In genomic region chr15:84113919-84114318, GRCh38 we compare ENCODE assay signal across 20 cellular contexts.
DNase-seq lines count a peak whose midpoint lies in the region; ATAC-seq, FAIRE-seq and TF ChIP-seq lines count a peak whose summit lies in the region.
"Had no signal": no experiment of that assay in that cellular context is flagged by ENCODE, and none has a peak within 500 bp of the region (broad histone marks: within the 10 kb centered on the region; RNA-seq: fewer than 3 reads in every experiment).

No MANE protein-coding gene starts in this region.

- H3K9ac ChIP-seq in astrocyte (ENCODE audit: low read length), result no peak overlapping the region
- H3K9ac ChIP-seq: BLaER1 had no signal

- H3K4me1 Mint-ChIP-seq in astrocyte (ENCODE audit: low read depth, unreplicated experiment) (peaks cover 5% of the 10 kb centered on the region), CD14-positive monocyte (peaks cover 5% of the 10 kb centered on the region)

- H3K36me3 ChIP-seq in astrocyte (ENCODE audit: insufficient read depth, low read length), result no peaks in the 10 kb centered on the region
- H3K36me3 ChIP-seq in brain microvascular endothelial cell (replicated peaks), result no peaks in the 10 kb centered on the region
- H3K36me3 ChIP-seq: BE2C, BLaER1 had no signal

- H3K27me3 ChIP-seq in astrocyte (ENCODE audit: insufficient read depth, low read length) (peaks cover 3% of the 10 kb centered on the region), brain microvascular endothelial cell (replicated peaks) (no peaks in the 10 kb centered on the region)
- H3K27me3 ChIP-seq: BLaER1 had no signal

- in situ Hi-C loops in brain microvascular endothelial cell (cut with HindIII; ENCODE audit: low pct_ligation_motif_present, low sequenced_read_pairs), result no loop called here

- no peak overlapping the region for H2AFZ ChIP-seq in astrocyte (ENCODE audit: low read depth, low read length)

- peaks cover 2% of the 10 kb centered on the region for H3K36me3 Mint-ChIP-seq in astrocyte (ENCODE audit: low read depth, unreplicated experiment)
- H3K36me3 Mint-ChIP-seq in CD14-positive monocyte, result no peaks in the 10 kb centered on the region
- H3K36me3 Mint-ChIP-seq: CD8-positive, alpha-beta T cell had no signal

- H3K4me3 ChIP-seq in astrocyte (ENCODE audit: insufficient read depth, low read depth, low read length), result no peak overlapping the region
- no peak overlapping the region for H3K4me3 ChIP-seq in brain microvascular endothelial cell (ENCODE audit: low read depth, low read length)
- H3K4me3 ChIP-seq: BLaER1 had no signal

- ATAC-seq in HG02852 (IDR thresholded peaks at IDR 0.05; ENCODE audit: unreplicated experiment), result no peak
- ATAC-seq: CD8-positive, alpha-beta T cell had no signal

- no peaks in the 10 kb centered on the region for H3K79me2 ChIP-seq in astrocyte (ENCODE audit: insufficient read depth, low read length)

- no peaks in the 10 kb centered on the region for H3K4me1 ChIP-seq in astrocyte (ENCODE audit: insufficient read depth, low read length)
- H3K4me1 ChIP-seq: BE2C, BLaER1, Caco-2 had no signal

- no peaks in the 10 kb centered on the region for H4K20me1 ChIP-seq in astrocyte (ENCODE audit: insufficient read depth, low read length)
- H4K20me1 ChIP-seq: BLaER1 had no signal

- H3K27ac ChIP-seq in astrocyte (ENCODE audit: low read depth, low read length), result no peak overlapping the region
- H3K27ac ChIP-seq in brain microvascular endothelial cell, result no peak overlapping the region
- H3K27ac ChIP-seq: BLaER1 had no signal

- no peak overlapping the region for H3K4me2 ChIP-seq in astrocyte (ENCODE audit: low read length)
- H3K4me2 ChIP-seq: BLaER1 had no signal

- H3K27ac Mint-ChIP-seq in astrocyte (ENCODE audit: unreplicated experiment), result no peak overlapping the region
- H3K27ac Mint-ChIP-seq in CD14-positive monocyte, result no peak overlapping the region
- H3K27ac Mint-ChIP-seq: CD4-positive, alpha-beta T cell; CD8-positive, alpha-beta T cell had no signal

- intact Hi-C loops in CD14-positive monocyte (cut with micrococcal nuclease), result no loop called here

- TF ChIP-seq CTCF in astrocyte (IDR thresholded peaks at IDR 0.05; ENCODE audit: insufficient read depth, low read depth, low read length) (no peak), brain microvascular endothelial cell (IDR thresholded peaks at IDR 0.05; ENCODE audit: low read depth, low read length, missing control alignments) (no peak), CD14-positive monocyte (IDR thresholded peaks at IDR 0.05) (no peak)

- FAIRE-seq in astrocyte (lab: Jason Lieb, UNC), result no peak
- FAIRE-seq: A204.1, D721Med, G401.6 had no signal

- H3K9me3 Mint-ChIP-seq in astrocyte (ENCODE audit: unreplicated experiment), result no peaks in the 10 kb centered on the region
- no peaks in the 10 kb centered on the region for H3K9me3 Mint-ChIP-seq in CD14-positive monocyte
- H3K9me3 Mint-ChIP-seq: CD4-positive, alpha-beta T cell; CD8-positive, alpha-beta T cell had no signal

- DNase-seq in astrocyte (ENCODE audit: low read depth) (peak; percentile 19), brain microvascular endothelial cell (peak; percentile 13), iris pigment epithelial cell (ENCODE audit: low read depth) (peak; percentile 6), CD14-positive monocyte (ENCODE audit: low spot score) (no peak), iPS-NIHi7 (ENCODE audit: extremely low spot score) (no peak)
- DNase-seq: 8988T; ACHN; BE2C; C1 segment of cervical spinal cord; Caco-2; Calu3; CD4-positive, alpha-beta T cell; CD8-positive, alpha-beta T cell; DMS79 treated with DMSO at 0.1 percent for 48 hours; GF-D8 had no signal

- H3K4me3 Mint-ChIP-seq in astrocyte (ENCODE audit: unreplicated experiment) (no peak overlapping the region), CD14-positive monocyte (no peak overlapping the region)
- H3K4me3 Mint-ChIP-seq: CD4-positive, alpha-beta T cell; CD8-positive, alpha-beta T cell had no signal

- no peaks in the 10 kb centered on the region for H3K9me3 ChIP-seq in astrocyte (ENCODE audit: insufficient read depth, low read depth, low read length)
- H3K9me3 ChIP-seq: BE2C, BLaER1, Caco-2 had no signal

- H3K27me3 Mint-ChIP-seq in astrocyte (ENCODE audit: low read depth, unreplicated experiment) (peaks cover 2% of the 10 kb centered on the region), CD14-positive monocyte (ENCODE audit: low read depth in 3 of 3) (peaks cover 0 to 3% (median 2%) of the 10 kb centered on the region in 3 donors)

Comparison
In these comparisons a context has a peak if more than half of its experiments do, and no peak if none do; other contexts are left out.
1. DNase-seq: peak in astrocyte (single experiment), brain microvascular endothelial cell (single experiment) and iris pigment epithelial cell (single experiment); none in CD14-positive monocyte (single experiment) and iPS-NIHi7 (single experiment).